In the genomic region with DNA sequence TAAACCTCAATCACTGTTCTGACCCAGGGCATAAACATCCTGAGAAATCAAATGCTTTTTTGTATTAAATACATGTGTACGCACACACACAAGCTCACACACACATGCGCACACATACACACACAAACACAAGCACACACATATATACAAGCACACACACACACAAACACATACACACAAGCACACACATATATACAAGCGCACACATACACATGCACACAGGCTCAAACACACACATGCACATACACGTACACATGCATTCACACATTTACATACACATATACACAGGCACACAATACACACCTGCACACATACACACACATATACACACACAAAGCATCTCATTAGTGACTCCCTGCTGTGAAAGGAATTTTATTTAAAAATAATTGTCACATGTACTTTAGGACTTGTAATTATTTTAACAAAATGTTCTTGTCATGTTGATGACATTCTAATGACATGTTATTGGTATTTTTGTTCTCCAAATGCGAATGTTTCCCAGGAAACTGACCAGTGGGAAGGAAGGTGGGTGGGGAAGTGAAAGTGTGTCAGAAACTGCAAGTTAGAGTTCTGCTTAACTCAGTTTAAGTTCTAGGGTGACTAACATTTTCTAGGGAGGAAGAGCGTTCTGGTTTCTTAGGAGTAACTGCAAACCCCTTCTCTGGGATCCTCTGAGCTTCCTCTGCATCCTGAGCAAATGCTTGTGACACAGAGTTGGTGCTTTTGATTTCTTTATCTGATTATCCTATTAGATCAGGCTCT, we compare ENCODE assay signal across 1 cellular context.
TF ChIP-seq lines count a peak whose summit lies in the region.

No MANE protein-coding gene starts in this region.

TF ChIP-seq in H1, 55 proteins besides CTCF, POLR2A, EP300 and RAD21 (continued from another document):
- TF ChIP-seq CHD7 (IDR thresholded peaks at IDR 0.05; ENCODE audit: insufficient replicate concordance, low read length) (no peak), ZNF274 (IDR thresholded peaks at IDR 0.05; ENCODE audit: borderline replicate concordance, extremely low read depth, low read length) (no peak), TCF12 (IDR thresholded peaks at IDR 0.05; ENCODE audit: low read depth, low read length) (no peak), SP1 (IDR thresholded peaks at IDR 0.05; ENCODE audit: low read depth, low read length) (no peak), SP2 (IDR thresholded peaks at IDR 0.05; ENCODE audit: low read length) (no peak), TAF1 (IDR thresholded peaks at IDR 0.05; ENCODE audit: low read depth, low read length) (no peak)
